ENCODE assay signal across 40 cellular contexts in the genomic region with DNA sequence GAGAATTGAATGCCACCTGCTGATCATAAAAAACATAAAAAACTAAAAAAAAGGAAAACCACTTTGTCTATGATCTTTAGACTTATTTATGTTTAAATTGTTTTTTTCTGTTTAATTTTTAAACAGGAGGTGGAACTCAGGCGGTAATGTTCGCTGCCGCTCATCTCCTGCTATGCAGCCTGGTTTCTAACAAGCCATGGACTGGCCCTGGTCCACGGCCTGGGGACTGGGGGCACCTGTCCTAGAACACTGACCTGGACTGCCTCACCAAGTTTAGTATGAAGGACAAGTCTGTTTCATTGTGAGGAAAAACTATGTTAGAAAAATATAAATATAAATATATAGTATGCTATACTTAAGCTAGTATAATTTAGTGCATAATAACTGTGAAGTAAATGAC.
"Had no signal": no experiment of that assay in that cellular context is flagged by ENCODE, and none has a peak within 500 bp of the region (broad histone marks: within the 10 kb centered on the region; RNA-seq: fewer than 3 reads in every experiment).

No MANE protein-coding gene starts in this region.

- H3K36me3 ChIP-seq: adrenal gland, ascending aorta, brain microvascular endothelial cell, breast epithelium, cardiac muscle cell had no signal

- FAIRE-seq: astrocyte, bronchial epithelial cell had no signal

- H3K9me3 Mint-ChIP-seq: activated naive CD4-positive, alpha-beta T cell treated with anti-CD3 and anti-CD28 coated beads for 36 hours; activated naive CD4-positive, alpha-beta T cell treated with anti-CD3 and anti-CD28 coated beads, Interleukin-2, amount 50 U/mL, for 24 hours; activated naive CD8-positive, alpha-beta T cell treated with anti-CD3 and anti-CD28 coated beads, Interleukin-2, amount 50 U/mL, for 24 hours; activated T-cell treated with anti-CD3 and anti-CD28 coated beads, Interleukin-2, amount 50 U/mL, for 24 hours; activated T-cell treated with anti-CD3 and anti-CD28 coated beads, Interleukin-2, amount 50 U/mL, for 4 hours; activated T-cell treated with anti-CD3 and anti-CD28 coated beads, Interleukin-2, amount 50 U/mL, for 72 hours; activated T-helper 17 cell treated with anti-CD3 and anti-CD28 coated beads, Interleukin-2, amount 50 U/mL, for 72 hours; central memory CD8-positive, alpha-beta T cell had no signal

- H3K27me3 ChIP-seq: adrenal gland, ascending aorta, body of pancreas, brain microvascular endothelial cell, breast epithelium, cardiac muscle cell had no signal

- H3K4me3 Mint-ChIP-seq: activated naive CD4-positive, alpha-beta T cell treated with anti-CD3 and anti-CD28 coated beads for 36 hours; activated naive CD4-positive, alpha-beta T cell treated with anti-CD3 and anti-CD28 coated beads, Interleukin-2, amount 10 ng/mL, durations not matched to agents 7 days and 5 days; activated naive CD4-positive, alpha-beta T cell treated with anti-CD3 and anti-CD28 coated beads, Interleukin-2, amount 50 U/mL, for 24 hours; activated naive CD8-positive, alpha-beta T cell; activated naive CD8-positive, alpha-beta T cell treated with anti-CD3 and anti-CD28 coated beads for 36 hours; activated naive CD8-positive, alpha-beta T cell treated with anti-CD3 and anti-CD28 coated beads, Interleukin-2, amount 10 ng/mL, durations not matched to agents 7 days and 5 days; activated naive CD8-positive, alpha-beta T cell treated with anti-CD3 and anti-CD28 coated beads, Interleukin-2, amount 50 U/mL, for 24 hours; activated T-cell treated with anti-CD3 and anti-CD28 coated beads, Interleukin-2, amount 50 U/mL, for 24 hours; activated T-cell treated with anti-CD3 and anti-CD28 coated beads, Interleukin-2, amount 50 U/mL, for 4 hours; activated T-cell treated with anti-CD3 and anti-CD28 coated beads, Interleukin-2, amount 50 U/mL, for 72 hours; activated T-helper 1 cell treated with anti-CD3 and anti-CD28 coated beads, Interleukin-12 subunit alpha, Interleukin-12 subunit beta, Interleukin-2, Interleukin-4 antibody, amounts not matched to agents 30 ng/mL and 10 ng/mL and 1 ng/mL, durations not matched to agents 14 hours and 24 hours and 36 hours; activated T-helper 17 cell treated with anti-CD3 and anti-CD28 coated beads, Interleukin-2, amount 50 U/mL, for 72 hours; brain; central memory CD8-positive, alpha-beta T cell had no signal

- H3K4me1 Mint-ChIP-seq: activated naive CD4-positive, alpha-beta T cell treated with anti-CD3 and anti-CD28 coated beads, Interleukin-2, amount 10 ng/mL, durations not matched to agents 7 days and 5 days; activated naive CD4-positive, alpha-beta T cell treated with anti-CD3 and anti-CD28 coated beads, Interleukin-2, amount 50 U/mL, for 24 hours; activated naive CD8-positive, alpha-beta T cell treated with anti-CD3 and anti-CD28 coated beads for 36 hours; activated naive CD8-positive, alpha-beta T cell treated with anti-CD3 and anti-CD28 coated beads, Interleukin-2, amount 10 ng/mL, durations not matched to agents 7 days and 5 days; activated T-helper 17 cell treated with anti-CD3 and anti-CD28 coated beads, Interleukin-2, amount 50 U/mL, for 72 hours; brain; central memory CD8-positive, alpha-beta T cell had no signal

- H3K27ac ChIP-seq: adrenal gland, ascending aorta, body of pancreas, brain microvascular endothelial cell, breast epithelium, cardiac muscle cell had no signal

- ATAC-seq: activated naive CD4-positive, alpha-beta T cell treated with anti-CD3 and anti-CD28 coated beads, Interleukin-2, amount 50 U/mL, for 72 hours; activated naive CD8-positive, alpha-beta T cell treated with anti-CD3 and anti-CD28 coated beads, Interleukin-2, amount 50 U/mL, for 24 hours; activated T-cell treated with anti-CD3 and anti-CD28 coated beads, Interleukin-2, amount 50 U/mL, for 4 hours; activated T-cell treated with anti-CD3 and anti-CD28 coated beads, Interleukin-2, amount 50 U/mL, for 72 hours; activated T-helper 17 cell treated with anti-CD3 and anti-CD28 coated beads, Interleukin-2, amount 50 U/mL, for 72 hours; body of pancreas had no signal

- DNase-seq: activated effector memory CD4-positive, alpha-beta T cell treated with anti-CD3 and anti-CD28 coated beads, Interleukin-2, amount 50 U/mL, for 16 hours; activated effector memory CD4-positive, alpha-beta T cell treated with Interleukin-2 at 50 U/mL for 16 hours; activated gamma-delta T cell; activated gamma-delta T cell treated with Interleukin-2 at 50 U/mL for 16 hours; activated naive CD4-positive, alpha-beta T cell; activated naive CD4-positive, alpha-beta T cell treated with anti-CD3 and anti-CD28 coated beads for 36 hours; activated naive CD4-positive, alpha-beta T cell treated with anti-CD3 and anti-CD28 coated beads, Interleukin-2, amount 10 ng/mL, durations not matched to agents 7 days and 5 days; activated naive CD4-positive, alpha-beta T cell treated with anti-CD3 and anti-CD28 coated beads, Interleukin-2, amount 50 U/mL, for 16 hours; activated naive CD4-positive, alpha-beta T cell treated with Interleukin-2 at 50 U/mL for 16 hours; activated naive CD8-positive, alpha-beta T cell treated with anti-CD3 and anti-CD28 coated beads for 36 hours; activated naive CD8-positive, alpha-beta T cell treated with anti-CD3 and anti-CD28 coated beads, Interleukin-2, amount 10 ng/mL, durations not matched to agents 7 days and 5 days; activated naive CD8-positive, alpha-beta T cell treated with anti-CD3 and anti-CD28 coated beads, Interleukin-2, amount 50 U/mL, for 24 hours; activated T-cell treated with anti-CD3 and anti-CD28 coated beads, Interleukin-2, amount 50 U/mL, for 1 hour; activated T-cell treated with anti-CD3 and anti-CD28 coated beads, Interleukin-2, amount 50 U/mL, for 24 hours; activated T-cell treated with anti-CD3 and anti-CD28 coated beads, Interleukin-2, amount 50 U/mL, for 4 hours; activated T-cell treated with anti-CD3 and anti-CD28 coated beads, Interleukin-2, amount 50 U/mL, for 48 hours; activated T-cell treated with anti-CD3 and anti-CD28 coated beads, Interleukin-2, amount 50 U/mL, for 72 hours; adrenal gland; amniotic stem cell; amygdala; anterior cingulate cortex; aorta; body of pancreas; brain microvascular endothelial cell; caudate nucleus; central memory CD4-positive, alpha-beta T cell; cerebellar nuclear complex had no signal

- H3K27ac Mint-ChIP-seq: activated naive CD4-positive, alpha-beta T cell treated with anti-CD3 and anti-CD28 coated beads for 36 hours; activated naive CD4-positive, alpha-beta T cell treated with anti-CD3 and anti-CD28 coated beads, Interleukin-2, amount 10 ng/mL, durations not matched to agents 7 days and 5 days; activated naive CD4-positive, alpha-beta T cell treated with anti-CD3 and anti-CD28 coated beads, Interleukin-2, amount 50 U/mL, for 24 hours; activated naive CD4-positive, alpha-beta T cell treated with anti-CD3 and anti-CD28 coated beads, Interleukin-2, amount 50 U/mL, for 72 hours; activated naive CD8-positive, alpha-beta T cell; activated naive CD8-positive, alpha-beta T cell treated with anti-CD3 and anti-CD28 coated beads for 36 hours; activated naive CD8-positive, alpha-beta T cell treated with anti-CD3 and anti-CD28 coated beads, Interleukin-2, amount 10 ng/mL, durations not matched to agents 7 days and 5 days; activated naive CD8-positive, alpha-beta T cell treated with anti-CD3 and anti-CD28 coated beads, Interleukin-2, amount 50 U/mL, for 24 hours; activated T-cell treated with anti-CD3 and anti-CD28 coated beads, Interleukin-2, amount 50 U/mL, for 24 hours; activated T-cell treated with anti-CD3 and anti-CD28 coated beads, Interleukin-2, amount 50 U/mL, for 72 hours; activated T-helper 1 cell treated with anti-CD3 and anti-CD28 coated beads, Interleukin-12 subunit alpha, Interleukin-12 subunit beta, Interleukin-2, Interleukin-4 antibody, amounts not matched to agents 30 ng/mL and 10 ng/mL and 1 ng/mL, durations not matched to agents 14 hours and 24 hours and 36 hours; activated T-helper 17 cell treated with anti-CD3 and anti-CD28 coated beads, Interleukin-2, amount 50 U/mL, for 72 hours; activated T-helper 2 cell treated with anti-CD3 and anti-CD28 coated beads, Interferon-gamma antibody, Interleukin-2, Interleukin-4, amounts not matched to agents 10 μg/mL and 5 μg/mL and 100 μg/mL, durations not matched to agents 14 hours and 24 hours and 36 hours; brain had no signal

- H3K27me3 Mint-ChIP-seq: activated T-cell treated with anti-CD3 and anti-CD28 coated beads, Interleukin-2, amount 50 U/mL, for 24 hours; activated T-helper 17 cell treated with anti-CD3 and anti-CD28 coated beads, Interleukin-2, amount 50 U/mL, for 72 hours; central memory CD8-positive, alpha-beta T cell had no signal

- H3K4me3 ChIP-seq: adrenal gland, ascending aorta, body of pancreas, breast epithelium, cardiac muscle cell had no signal

- H3K9me3 ChIP-seq: adrenal gland, ascending aorta, body of pancreas, breast epithelium had no signal

- H3K36me3 Mint-ChIP-seq: activated naive CD4-positive, alpha-beta T cell treated with anti-CD3 and anti-CD28 coated beads, Interleukin-2, amount 10 ng/mL, durations not matched to agents 7 days and 5 days; activated naive CD4-positive, alpha-beta T cell treated with anti-CD3 and anti-CD28 coated beads, Interleukin-2, amount 50 U/mL, for 24 hours; activated naive CD4-positive, alpha-beta T cell treated with anti-CD3 and anti-CD28 coated beads, Interleukin-2, amount 50 U/mL, for 72 hours; activated naive CD8-positive, alpha-beta T cell; activated naive CD8-positive, alpha-beta T cell treated with anti-CD3 and anti-CD28 coated beads, Interleukin-2, amount 10 ng/mL, durations not matched to agents 7 days and 5 days; brain had no signal
